ENCODE assay signal across 8 cellular contexts in the genomic region with DNA sequence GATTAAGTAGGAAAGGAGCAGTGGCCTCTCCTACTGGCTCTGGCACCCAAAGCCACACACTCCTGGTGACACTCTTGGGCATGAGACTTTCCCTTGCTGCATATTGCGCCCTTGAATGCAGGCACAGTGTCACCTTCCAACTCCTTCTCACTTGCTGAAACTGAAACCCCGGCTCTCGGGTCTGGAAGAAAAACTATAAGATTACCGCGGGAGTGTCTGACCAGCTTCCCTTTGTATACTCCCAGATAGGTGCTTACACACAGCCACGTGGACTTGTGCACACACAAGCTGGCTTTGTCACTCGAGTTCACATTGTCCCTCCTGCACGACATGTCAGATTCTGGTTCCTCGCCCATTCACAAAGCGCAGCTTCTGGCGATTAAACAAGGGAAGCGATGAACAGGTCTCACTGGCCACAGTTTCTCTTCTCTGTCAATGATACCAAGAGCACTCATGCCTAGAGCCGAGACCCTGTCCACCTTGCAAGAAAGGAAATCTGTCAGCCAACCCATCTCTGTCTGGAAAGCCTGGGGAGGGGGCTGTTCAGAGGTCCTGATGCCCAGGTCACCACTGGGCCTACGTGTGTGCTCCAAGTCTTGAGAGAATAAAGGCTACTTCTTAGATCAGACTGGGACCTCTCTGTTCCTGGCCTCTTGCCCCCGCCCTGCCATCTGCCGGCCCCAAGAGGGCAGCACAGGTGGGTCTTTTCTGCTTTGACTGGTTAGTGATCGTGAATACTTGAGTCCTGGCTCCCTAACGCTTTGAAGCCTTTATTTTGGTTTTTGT.
DNase-seq lines count a peak whose midpoint lies in the region; ATAC-seq and TF ChIP-seq lines count a peak whose summit lies in the region.

No MANE protein-coding gene starts in this region.

- no peaks in the 10 kb centered on the region for H3K9me3 Mint-ChIP-seq in nephron progenitor cell

- H3K36me3 Mint-ChIP-seq in nephron progenitor cell (ENCODE audit: low read depth), result no peaks in the 10 kb centered on the region

- DNase-seq in AML-193 (lab: John Stamatoyannopoulos, UW) (peak; percentile 64), H4 (ENCODE audit: low spot score) (peak; percentile 39), NCI-H460 (ENCODE audit: extremely low read depth, low read depth) (peak; percentile 36), nephron progenitor cell (peak; percentile 57), NCI-H1048 (lab: John Stamatoyannopoulos, UW) (no peak)
- DNase-seq in activated CD4-positive, alpha-beta T cell treated with anti-CD3 and anti-CD28 coated beads for 4 hours, result peak; percentile 29 to 39
- peak; percentile 6 for DNase-seq in effector CD8-positive, alpha-beta T cell (lab: John Stamatoyannopoulos, UW)

- no peak for ATAC-seq in HG03045 (IDR thresholded peaks at IDR 0.05; ENCODE audit: unreplicated experiment)

- H3K4me3 Mint-ChIP-seq in nephron progenitor cell, result peak overlapping the region; percentile 46

- peaks cover 87% of the 10 kb centered on the region for H3K27me3 Mint-ChIP-seq in nephron progenitor cell (ENCODE audit: low read depth, poor library complexity)

- no peak overlapping the region for H3K27ac Mint-ChIP-seq in nephron progenitor cell

- TF ChIP-seq CTCF in nephron progenitor cell (IDR thresholded peaks at IDR 0.05), result peak; percentile 77

- peaks cover 29% of the 10 kb centered on the region for H3K4me1 Mint-ChIP-seq in nephron progenitor cell
